Comparison of ENCODE assay signal across 1 cellular context in the genomic region with DNA sequence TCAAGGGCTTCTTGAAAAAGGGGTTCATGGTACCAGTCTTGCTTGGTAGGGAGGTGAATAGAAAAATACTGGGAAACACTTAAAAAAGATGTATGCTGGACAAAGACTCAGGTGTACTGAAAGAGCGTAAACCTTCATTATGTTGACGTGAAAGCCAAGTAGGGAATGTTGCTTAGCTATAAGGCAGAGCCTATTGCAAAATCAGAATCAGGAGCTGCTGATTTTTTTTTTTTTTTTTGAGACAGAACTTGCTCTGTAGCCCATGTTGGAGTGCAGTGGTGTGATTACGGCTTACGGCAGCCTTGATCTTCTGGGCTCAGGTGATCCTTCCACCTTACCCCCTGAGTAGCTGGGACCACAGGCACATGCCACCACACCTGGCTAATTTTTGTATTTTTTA.
TF ChIP-seq lines count a peak whose summit lies in the region.

No MANE protein-coding gene starts in this region.

TF ChIP-seq in GM12878, 131 proteins besides CTCF, POLR2A, EP300 and RAD21:
- TF ChIP-seq ETV6 (conservative IDR thresholded peaks at IDR 0.05 in 1 of 2, IDR thresholded peaks at IDR 0.05 in 1 of 2; ENCODE audit: borderline replicate concordance in 1 of 2, low read depth in 1 of 2) = no peak
- peak; percentile 38; the same call in 1 of the 2 replicates for TF ChIP-seq ZNF384 (IDR thresholded peaks at IDR 0.05; ENCODE audit: borderline replicate concordance, low read depth, low read length)
